In the genomic region with DNA sequence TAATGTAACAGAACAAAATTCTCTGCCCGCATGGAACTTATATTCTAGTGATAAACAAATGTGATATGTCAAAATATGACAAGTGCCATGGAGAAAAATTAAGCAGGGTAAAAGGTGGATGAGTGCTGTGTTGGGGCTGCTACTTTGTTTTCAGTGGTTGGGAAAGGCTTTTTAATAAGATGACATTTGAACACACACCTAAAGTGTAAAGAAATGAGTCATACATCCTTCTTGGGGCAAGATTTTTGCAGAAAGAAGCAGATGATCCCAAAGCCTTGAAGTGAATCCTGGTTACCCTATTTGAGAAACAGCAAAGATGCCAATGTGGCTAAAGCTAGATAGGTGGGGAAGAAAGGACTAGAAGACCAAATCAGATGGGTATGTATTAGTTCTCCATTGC, we compare ENCODE assay signal across 25 cellular contexts.
"Had no signal": no experiment of that assay in that cellular context is flagged by ENCODE, and none has a peak within 500 bp of the region (broad histone marks: within the 10 kb centered on the region; RNA-seq: fewer than 3 reads in every experiment).

No MANE protein-coding gene starts in this region.

- H3K4me2 ChIP-seq: smooth muscle cell had no signal

- H3K4me1 ChIP-seq: left lung, sigmoid colon, thyroid gland, upper lobe of right lung had no signal

- H3K27me3 Mint-ChIP-seq: activated T-helper 17 cell treated with anti-CD3 and anti-CD28 coated beads, Interleukin-2, amount 50 U/mL, for 72 hours; stimulated activated naive B cell treated with anti-CD40 and anti-IgM and Interleukin-4, amounts not matched to agents 10 μg/mL and 1 μg/mL and 100 μg/mL, for 72 hours had no signal

- H3K27ac ChIP-seq: left lung, sigmoid colon, thyroid gland, upper lobe of right lung had no signal

- H3K27ac Mint-ChIP-seq: activated CD8-positive, alpha-beta T cell treated with anti-CD3 and anti-CD28 coated beads, Interleukin-2, amount 10 ng/mL, durations not matched to agents 7 days and 5 days; activated T-helper 17 cell treated with anti-CD3 and anti-CD28 coated beads, Interleukin-2, amount 50 U/mL, for 72 hours; endodermal cell; mesothelial cell of epicardium; natural killer cell; stimulated activated naive B cell treated with anti-CD40 and anti-IgM and Interleukin-4, amounts not matched to agents 10 μg/mL and 1 μg/mL and 100 μg/mL, for 72 hours; T-helper 1 cell treated with Interleukin-12 subunit alpha and Interleukin-12 subunit beta and Interleukin-4 antibody, amounts not matched to agents 30 μg/mL and 1 μg/mL, for 36 hours had no signal

- H3K9me3 Mint-ChIP-seq: activated T-helper 17 cell treated with anti-CD3 and anti-CD28 coated beads, Interleukin-2, amount 50 U/mL, for 72 hours; endodermal cell; natural killer cell; stimulated activated naive B cell treated with anti-CD40 and anti-IgM and Interleukin-4, amounts not matched to agents 10 μg/mL and 1 μg/mL and 100 μg/mL, for 72 hours; T-helper 1 cell treated with Interleukin-12 subunit alpha and Interleukin-12 subunit beta and Interleukin-4 antibody, amounts not matched to agents 30 μg/mL and 1 μg/mL, for 36 hours had no signal

- H3K4me1 Mint-ChIP-seq: endodermal cell, natural killer cell had no signal

- H3K27me3 ChIP-seq: left lung, sigmoid colon, thyroid gland, upper lobe of right lung had no signal

- H3K36me3 Mint-ChIP-seq: mesothelial cell of epicardium; natural killer cell; stimulated activated naive B cell treated with anti-CD40 and anti-IgM and Interleukin-4, amounts not matched to agents 10 μg/mL and 1 μg/mL and 100 μg/mL, for 72 hours had no signal

- H3K9me3 ChIP-seq: left lung, sigmoid colon, thyroid gland, upper lobe of right lung had no signal

- DNase-seq: activated CD4-positive, alpha-beta T cell treated with anti-CD3 and anti-CD28 coated beads, Interleukin-2, amount 50 U/mL, for 1 hour; activated CD4-positive, CD25-positive, alpha-beta regulatory T cell; activated CD8-positive, alpha-beta T cell treated with anti-CD3 and anti-CD28 coated beads, Interleukin-2, amount 10 ng/mL, durations not matched to agents 7 days and 5 days; activated naive CD4-positive, alpha-beta T cell treated with anti-CD3 and anti-CD28 coated beads, Interleukin-2, amount 50 U/mL, for 16 hours; activated T-cell treated with anti-CD3 and anti-CD28 coated beads, Interleukin-2, amount 50 U/mL, for 1 hour; amniotic stem cell; cerebellar nuclear complex; cortex of kidney; endodermal cell; erythroblast; foreskin fibroblast; left lung; natural killer cell; retina; sigmoid colon; stimulated activated CD4-positive, alpha-beta T cell treated with anti-CD3 and anti-CD28 coated beads, Interleukin-15, amount 100 ng/mL, for 24 hours; stimulated activated CD8-positive, alpha-beta memory T cell treated with anti-CD3 and anti-CD28 coated beads, Interleukin-4, amount 100 ng/mL, for 48 hours; stimulated activated naive B cell treated with anti-CD40 and anti-IgM and Interleukin-4, amounts not matched to agents 10 μg/mL and 1 μg/mL and 100 μg/mL, for 72 hours; thyroid gland; upper lobe of right lung had no signal

- H3K4me3 ChIP-seq: left lung, lung, sigmoid colon, smooth muscle cell, thyroid gland, upper lobe of right lung had no signal

- H3K36me3 ChIP-seq: left lung, sigmoid colon, thyroid gland, upper lobe of right lung had no signal

- ATAC-seq: activated CD8-positive, alpha-beta T cell treated with anti-CD3 and anti-CD28 coated beads, Interleukin-2, amount 10 ng/mL, durations not matched to agents 7 days and 5 days; activated T-helper 17 cell treated with anti-CD3 and anti-CD28 coated beads, Interleukin-2, amount 50 U/mL, for 72 hours; left lung; natural killer cell; stimulated activated naive B cell treated with anti-CD40 and anti-IgM and Interleukin-4, amounts not matched to agents 10 μg/mL and 1 μg/mL and 100 μg/mL, for 72 hours; upper lobe of right lung had no signal

- H3K4me3 Mint-ChIP-seq: activated CD8-positive, alpha-beta T cell treated with anti-CD3 and anti-CD28 coated beads, Interleukin-2, amount 10 ng/mL, durations not matched to agents 7 days and 5 days; activated T-helper 17 cell treated with anti-CD3 and anti-CD28 coated beads, Interleukin-2, amount 50 U/mL, for 72 hours; endodermal cell; mesothelial cell of epicardium; natural killer cell; stimulated activated naive B cell treated with anti-CD40 and anti-IgM and Interleukin-4, amounts not matched to agents 10 μg/mL and 1 μg/mL and 100 μg/mL, for 72 hours; T-helper 1 cell treated with Interleukin-12 subunit alpha and Interleukin-12 subunit beta and Interleukin-4 antibody, amounts not matched to agents 30 μg/mL and 1 μg/mL, for 36 hours had no signal
